Comparison of ENCODE assay signal across 8 cellular contexts in the genomic region with DNA sequence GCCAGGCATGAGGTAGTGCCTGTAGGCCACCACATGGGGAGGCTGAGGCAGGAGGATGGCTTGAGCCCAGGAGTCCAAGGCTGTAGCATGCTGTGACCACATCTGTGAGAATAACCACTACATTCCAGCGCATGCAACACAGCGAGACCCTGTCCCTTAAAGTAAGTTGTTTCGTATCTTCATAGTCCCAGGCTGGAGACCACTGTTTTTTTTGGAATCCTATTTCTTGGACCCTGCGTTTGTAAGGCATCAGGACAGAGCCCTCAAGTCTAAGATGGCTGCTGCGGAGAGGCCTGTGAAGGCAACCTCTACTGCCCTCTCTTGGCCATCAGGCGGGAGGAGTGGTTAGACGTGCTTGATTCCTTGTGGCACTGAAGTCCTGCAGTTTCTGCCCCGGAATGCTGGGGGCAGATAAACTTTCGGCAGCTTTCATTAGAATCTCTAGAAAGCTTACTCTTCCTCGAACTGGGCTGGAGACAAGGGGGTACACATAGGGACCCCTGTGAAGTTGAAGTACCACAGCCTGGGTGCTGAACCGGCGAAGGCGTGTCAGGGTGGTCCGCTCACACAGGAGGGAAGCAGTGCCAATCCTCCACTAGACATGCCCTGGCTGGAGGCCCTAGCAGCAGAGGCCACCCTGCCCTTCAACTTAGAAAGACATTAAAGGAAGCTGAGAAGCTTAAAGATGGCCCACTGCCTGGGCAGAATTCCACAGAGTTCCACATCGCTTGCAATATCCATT. TPM values are rescaled to one million over a fixed set of nuclear protein-coding genes. Genes with fewer than 3 reads are reported as not detected.
DNase-seq lines count a peak whose midpoint lies in the region; ATAC-seq lines count a peak whose summit lies in the region.

No MANE protein-coding gene starts in this region.

- ATAC-seq in HG02885 (IDR thresholded peaks at IDR 0.05; ENCODE audit: poor library complexity, unreplicated experiment) = no peak

- peak; percentile 29 for DNase-seq in activated T-cell treated with anti-CD3 and anti-CD28 coated beads for 48 hours (ENCODE audit: low read depth)
- no peak for DNase-seq in activated T-cell treated with anti-CD3 and anti-CD28 coated beads for 4 hours
- peak; percentile 60 for DNase-seq in M059J (ENCODE audit: low read depth)
- peak; percentile 48 to 57 for DNase-seq in activated CD4-positive, alpha-beta T cell treated with anti-CD3 and anti-CD28 coated beads, Interleukin-2, amount 50 U/mL, for 48 hours
- peak; percentile 80 for DNase-seq in foreskin melanocyte
- DNase-seq in stimulated activated CD8-positive, alpha-beta memory T cell treated with anti-CD3 and anti-CD28 coated beads, Interleukin-4, amount 100 ng/mL, for 48 hours = peak; percentile 63
- DNase-seq in hippocampal formation (lab: John Stamatoyannopoulos, UW) = no peak

RNA-seq across cellular contexts. Expression of a gene that starts 36.6 kb away (rescaled TPM):
- 10.0 and 11.7 TPM in 2 replicates for total RNA-seq in M059J (2014; rRNA removed; shearing (Covaris generic))

RNA-seq across cellular contexts. Expression of a gene that starts 41.6 kb away (rescaled TPM):
- 0.69 TPM in 1 of 2 replicates, not detected in the other for total RNA-seq in M059J (2014; rRNA removed; shearing (Covaris generic))

RNA-seq across cellular contexts. Expression of a gene that starts 44.1 kb away (rescaled TPM):
- total RNA-seq in M059J (2014; rRNA removed; shearing (Covaris generic)) = 47.0 and 61.0 TPM in 2 replicates

Comparison
In these comparisons a context has a peak if more than half of its experiments do, and no peak if none do; other contexts are left out.
1. DNase-seq: peak in activated T-cell treated with anti-CD3 and anti-CD28 coated beads for 48 hours (single experiment), M059J (single experiment), activated CD4-positive, alpha-beta T cell treated with anti-CD3 and anti-CD28 coated beads, Interleukin-2, amount 50 U/mL, for 48 hours (2 of 2), foreskin melanocyte (single experiment) and stimulated activated CD8-positive, alpha-beta memory T cell treated with anti-CD3 and anti-CD28 coated beads, Interleukin-4, amount 100 ng/mL, for 48 hours (single experiment); none in activated T-cell treated with anti-CD3 and anti-CD28 coated beads for 4 hours (single experiment) and hippocampal formation (0 of 2).